1 cellular context compared by ENCODE assay signal in the genomic region with DNA sequence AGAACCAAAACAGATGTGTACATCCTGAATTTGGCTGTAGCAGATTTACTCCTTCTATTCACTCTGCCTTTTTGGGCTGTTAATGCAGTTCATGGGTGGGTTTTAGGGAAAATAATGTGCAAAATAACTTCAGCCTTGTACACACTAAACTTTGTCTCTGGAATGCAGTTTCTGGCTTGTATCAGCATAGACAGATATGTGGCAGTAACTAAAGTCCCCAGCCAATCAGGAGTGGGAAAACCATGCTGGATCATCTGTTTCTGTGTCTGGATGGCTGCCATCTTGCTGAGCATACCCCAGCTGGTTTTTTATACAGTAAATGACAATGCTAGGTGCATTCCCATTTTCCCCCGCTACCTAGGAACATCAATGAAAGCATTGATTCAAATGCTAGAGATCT. TPM values are rescaled to one million over a fixed set of nuclear protein-coding genes. Genes with fewer than 3 reads are reported as not detected.
"Had no signal": no experiment of that assay in that cellular context is flagged by ENCODE, and none has a peak within 500 bp of the region (broad histone marks: within the 10 kb centered on the region; RNA-seq: fewer than 3 reads in every experiment).

No MANE protein-coding gene starts in this region.

RNA-seq across cellular contexts. Expression of a gene that starts 3.5 kb away (rescaled TPM):
- total RNA-seq: smooth muscle cell had no signal
- polyA plus RNA-seq: smooth muscle cell had no signal
